Comparison of ENCODE assay signal across 2 cellular contexts in genomic region chr10:71516890-71517289, GRCh38.
TF ChIP-seq lines count a peak whose summit lies in the region.

No MANE protein-coding gene starts in this region.

TF ChIP-seq in SK-N-SH treated with all-trans-retinoic acid at 6 μM for 48 hours, 23 proteins besides CTCF, POLR2A, EP300 and RAD21 (continued from another document):
- TF ChIP-seq CREB5 (CRISPR knock-in tag; IDR thresholded peaks at IDR 0.05; ENCODE audit: low read depth), result no peak
- no peak for TF ChIP-seq CSDC2 (CRISPR knock-in tag; IDR thresholded peaks at IDR 0.05)
- no peak for TF ChIP-seq PATZ1 (CRISPR knock-in tag; IDR thresholded peaks at IDR 0.05; ENCODE audit: borderline replicate concordance)
TF ChIP-seq in SK-N-SH treated with all-trans-retinoic acid at 6 μM for 48 hours: peak in this region for 0.

TF ChIP-seq in SK-N-SH, 30 proteins besides CTCF, POLR2A, EP300 and RAD21 (continued from another document):
- no peak for TF ChIP-seq REST (IDR thresholded peaks at IDR 0.05; ENCODE audit: low read depth, low read length)
- TF ChIP-seq MXI1 (IDR thresholded peaks at IDR 0.05; ENCODE audit: low read depth, low read length), result no peak
- no peak for TF ChIP-seq MEF2A (IDR thresholded peaks at IDR 0.05; ENCODE audit: borderline replicate concordance, low read depth)
- TF ChIP-seq JUND (IDR thresholded peaks at IDR 0.05), result no peak
- no peak for TF ChIP-seq NFIC (IDR thresholded peaks at IDR 0.05; ENCODE audit: borderline replicate concordance)
- TF ChIP-seq SIN3A (IDR thresholded peaks at IDR 0.05; ENCODE audit: borderline replicate concordance, low read depth, low read length), result no peak
- TF ChIP-seq GABPA (IDR thresholded peaks at IDR 0.05; ENCODE audit: low read depth), result no peak
- TF ChIP-seq POLR2AphosphoS5 (IDR thresholded peaks at IDR 0.05; ENCODE audit: low read depth, low read length), result no peak
- no peak for TF ChIP-seq SMC3 (IDR thresholded peaks at IDR 0.05; ENCODE audit: low read depth, low read length)
- TF ChIP-seq EZH2phosphoT487 (IDR thresholded peaks at IDR 0.05; ENCODE audit: borderline replicate concordance, low read depth), result no peak
- no peak for TF ChIP-seq USF1 (IDR thresholded peaks at IDR 0.05; ENCODE audit: borderline replicate concordance, low read depth)
- TF ChIP-seq PBX3 (IDR thresholded peaks at IDR 0.05), result no peak
- no peak for TF ChIP-seq USF2 (IDR thresholded peaks at IDR 0.05; ENCODE audit: borderline replicate concordance, low read depth, low read length)
- no peak for TF ChIP-seq ZBTB33 (IDR thresholded peaks at IDR 0.05; ENCODE audit: borderline replicate concordance, low read depth)
